Comparison of ENCODE assay signal across 8 cellular contexts in the genomic region with DNA sequence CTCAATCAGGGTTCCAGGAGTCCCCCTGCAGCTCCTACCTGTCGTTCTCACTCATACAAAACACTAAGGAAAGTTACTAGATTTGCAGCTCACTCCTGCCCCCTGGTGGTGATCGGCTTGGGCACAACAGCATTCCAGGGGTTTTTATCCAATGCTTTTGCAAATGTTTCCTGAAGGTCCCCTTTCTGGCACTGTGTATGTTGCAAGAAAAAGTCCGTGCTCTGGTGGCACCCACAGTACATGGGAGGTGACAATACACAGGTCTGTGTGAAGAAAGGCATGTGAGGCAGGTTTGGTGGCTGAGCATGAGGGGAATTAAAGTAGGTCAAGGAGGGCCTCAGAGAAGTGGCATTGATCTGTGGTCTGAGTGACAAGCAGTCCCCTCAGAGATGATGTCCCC. TPM values are rescaled to one million over a fixed set of nuclear protein-coding genes. Genes with fewer than 3 reads are reported as not detected.
A peak's percentile ranks its signal among the peaks of the same experiment; 100 is the strongest.
DNase-seq lines count a peak whose midpoint lies in the region; ATAC-seq and TF ChIP-seq lines count a peak whose summit lies in the region.

No MANE protein-coding gene starts in this region.

- H3K36me3 Mint-ChIP-seq in HFFc6 (ENCODE audit: low read depth) (peaks cover 11% of the 10 kb centered on the region), memory B cell (peaks cover 12% of the 10 kb centered on the region)
- H3K36me3 Mint-ChIP-seq in activated CD4-positive, alpha-beta memory T cell treated with anti-CD3 and anti-CD28 coated beads for 36 hours = peaks cover 10% of the 10 kb centered on the region

- H3K27ac Mint-ChIP-seq in HFFc6 (no peak overlapping the region; the same call in 1 of the 2 replicates), memory B cell (peak overlapping the region; percentile 50)
- H3K27ac Mint-ChIP-seq in activated CD4-positive, alpha-beta memory T cell treated with anti-CD3 and anti-CD28 coated beads for 36 hours = no peak overlapping the region

- no peaks in the 10 kb centered on the region for H3K9me3 Mint-ChIP-seq in HFFc6
- H3K9me3 Mint-ChIP-seq in activated CD4-positive, alpha-beta memory T cell treated with anti-CD3 and anti-CD28 coated beads for 36 hours = no peaks in the 10 kb centered on the region
- no peaks in the 10 kb centered on the region for H3K9me3 Mint-ChIP-seq in memory B cell

- H3K27me3 ChIP-seq in BJ (ENCODE audit: control insufficient read depth, insufficient read depth, low read length) = no peaks in the 10 kb centered on the region

- peak; percentile 66 for ATAC-seq in memory B cell (ENCODE audit: low read depth)
- no peak for ATAC-seq in GM21529 (IDR thresholded peaks at IDR 0.05; ENCODE audit: unreplicated experiment)

- H3K4me3 ChIP-seq in BJ (ENCODE audit: low read depth, low read length) = no peak overlapping the region

- POLR2A ChIA-PET in BJ (lab: Charles Lee) = interaction anchor here (1.0 kb wide), 1 partner anchor 119 kb away, joined by 5 read pairs; no protein-coding TSS in a partner anchor
- POLR2A ChIA-PET in activated CD4-positive, alpha-beta memory T cell treated with anti-CD3 and anti-CD28 coated beads for 36 hours (lab: Charles Lee) = interaction anchor here (0.9 to 2.8 kb wide), 5 partner anchors 8 to 135 kb away, joined by 3 to 13 read pairs (median 7); partner anchors contain the start of gene TYK2

- H3K36me3 ChIP-seq in BJ (ENCODE audit: control insufficient read depth, insufficient read depth, low read length) = peaks cover 18% of the 10 kb centered on the region

- DNase-seq in BJ (ENCODE audit: low read depth) (no peak), HFFc6 (peak; percentile 69), NCI-H82 (lab: John Stamatoyannopoulos, UW) (peak; percentile 87), memory B cell (ENCODE audit: low spot score in 2 of 2) (peak; percentile 82 to 88)
- DNase-seq in activated CD4-positive, alpha-beta memory T cell treated with anti-CD3 and anti-CD28 coated beads for 36 hours = peak; percentile 89
- peak; percentile 85 for DNase-seq in effector CD8-positive, alpha-beta T cell (lab: John Stamatoyannopoulos, UW)
- DNase-seq in stimulated activated CD8-positive, alpha-beta memory T cell treated with anti-CD3 and anti-CD28 coated beads, Interleukin-2, amount 100 ng/mL, for 48 hours (ENCODE audit: low read depth in 2 of 2) = peak; percentile 69 to 72

- H3K4me3 Mint-ChIP-seq in HFFc6 = no peak overlapping the region; the same call in 1 of the 2 replicates
- H3K4me3 Mint-ChIP-seq in activated CD4-positive, alpha-beta memory T cell treated with anti-CD3 and anti-CD28 coated beads for 36 hours = no peak overlapping the region
- H3K4me3 Mint-ChIP-seq in memory B cell = no peak overlapping the region

- intact Hi-C loops in activated CD4-positive, alpha-beta memory T cell treated with anti-CD3 and anti-CD28 coated beads for 36 hours (cut with micrococcal nuclease) = loop anchor here (1.0 to 5.0 kb wide), 3 partner anchors 120 to 457 kb away; no protein-coding TSS in a partner anchor

- no peaks in the 10 kb centered on the region; the same call in 1 of the 2 replicates for H3K27me3 Mint-ChIP-seq in HFFc6 (ENCODE audit: insufficient read depth)
- no peaks in the 10 kb centered on the region for H3K27me3 Mint-ChIP-seq in activated CD4-positive, alpha-beta memory T cell treated with anti-CD3 and anti-CD28 coated beads for 36 hours
- H3K27me3 Mint-ChIP-seq in memory B cell = no peaks in the 10 kb centered on the region

- TF ChIP-seq CTCF in BJ (IDR thresholded peaks at IDR 0.05; ENCODE audit: insufficient read depth, low read depth, low read length) (peak; percentile 93), HFFc6 (IDR thresholded peaks at IDR 0.05) (peak; percentile 99)

- H3K4me1 Mint-ChIP-seq in HFFc6 (ENCODE audit: low read depth) = no peaks in the 10 kb centered on the region
- peaks cover 7% of the 10 kb centered on the region for H3K4me1 Mint-ChIP-seq in activated CD4-positive, alpha-beta memory T cell treated with anti-CD3 and anti-CD28 coated beads for 36 hours (ENCODE audit: low read depth)
- peaks cover 9% of the 10 kb centered on the region for H3K4me1 Mint-ChIP-seq in memory B cell

- CTCF ChIA-PET in BJ (lab: Yijun Ruan, JAX) = interaction anchor here (0.6 to 11.7 kb wide), 27 partner anchors 9 to 458 kb away, joined by 3 to 228 read pairs (median 5); partner anchors contain the start of genes CDC37, ICAM1, ICAM5 and MRPL4
- CTCF ChIA-PET in activated CD4-positive, alpha-beta memory T cell treated with anti-CD3 and anti-CD28 coated beads for 36 hours (lab: Charles Lee) = interaction anchor here (0.6 to 4.8 kb wide), 58 partner anchors 9 to 531 kb away, joined by 3 to 212 read pairs (median 4); partner anchors contain the start of genes CDC37, DNM2, FDX2 and ICAM1

RNA-seq across cellular contexts. Expression of gene TYK2, which starts 8.6 kb away (rescaled TPM):
- 31.7 and 40.9 TPM in 2 replicates for polyA plus RNA-seq in BJ (2011; rRNA removed)
- polyA minus RNA-seq in BJ (2011; rRNA and poly(A)+ RNA removed) = 30.4 and 33.3 TPM in 2 replicates
- total RNA-seq in HFFc6 (2021; fragmentation: NEBNext Ultra II Directional; extraction: Animal tissue kit (Norgen Biotek cat#: 25700)) = 10 to 100 TPM; 67.9 to 82.3 (median 78.5) TPM
- total RNA-seq in activated CD4-positive, alpha-beta memory T cell treated with anti-CD3 and anti-CD28 coated beads for 36 hours = 100 to 1,000 TPM; 168 to 186 TPM

RNA-seq across cellular contexts. Expression of gene CDC37, which starts 14.4 kb away (rescaled TPM):
- 361 and 429 TPM in 2 replicates for polyA plus RNA-seq in BJ (2011; rRNA removed)
- polyA minus RNA-seq in BJ (2011; rRNA and poly(A)+ RNA removed) = 100 and 134 TPM in 2 replicates
- total RNA-seq in HFFc6 (2021; fragmentation: NEBNext Ultra II Directional; extraction: Animal tissue kit (Norgen Biotek cat#: 25700)) = 100 to 1,000 TPM; 222 to 280 (median 250) TPM
- 100 to 1,000 TPM; 189 to 207 TPM for total RNA-seq in activated CD4-positive, alpha-beta memory T cell treated with anti-CD3 and anti-CD28 coated beads for 36 hours

RNA-seq across cellular contexts. Expression of gene PDE4A, which starts 31.4 kb away (rescaled TPM):
- 3.4 and 4.2 TPM in 2 replicates for polyA plus RNA-seq in BJ (2011; rRNA removed)
- 11.1 and 15.9 TPM in 2 replicates for polyA minus RNA-seq in BJ (2011; rRNA and poly(A)+ RNA removed)
- total RNA-seq in HFFc6 (2021; fragmentation: NEBNext Ultra II Directional; extraction: Animal tissue kit (Norgen Biotek cat#: 25700)) = 10 to 100 TPM; 10.1 to 18.9 (median 10.8) TPM
- total RNA-seq in activated CD4-positive, alpha-beta memory T cell treated with anti-CD3 and anti-CD28 coated beads for 36 hours = 10 to 100 TPM; 15.7 to 17.5 TPM

RNA-seq across cellular contexts. Expression of gene ICAM3, which starts 49.5 kb away (rescaled TPM):
- polyA plus RNA-seq in BJ (2011; rRNA removed) = 11.7 and 17.3 TPM in 2 replicates
- 5.6 and 9.8 TPM in 2 replicates for polyA minus RNA-seq in BJ (2011; rRNA and poly(A)+ RNA removed)
- total RNA-seq in HFFc6 (2021; fragmentation: NEBNext Ultra II Directional; extraction: Animal tissue kit (Norgen Biotek cat#: 25700)) = 10 to 100 TPM; 14.7 to 17.7 (median 16.8) TPM
- total RNA-seq in activated CD4-positive, alpha-beta memory T cell treated with anti-CD3 and anti-CD28 coated beads for 36 hours = 100 to 1,000 TPM; 125 to 132 TPM

RNA-seq across cellular contexts. Expression of gene RAVER1, which starts 55.6 kb away (rescaled TPM):
- polyA plus RNA-seq in BJ (2011; rRNA removed) = 2.5 and 5.1 TPM in 2 replicates
- polyA minus RNA-seq in BJ (2011; rRNA and poly(A)+ RNA removed) = 2.5 and 4.9 TPM in 2 replicates
- total RNA-seq in HFFc6 (2021; fragmentation: NEBNext Ultra II Directional; extraction: Animal tissue kit (Norgen Biotek cat#: 25700)) = 10 to 100 TPM; 52.1 to 58.3 (median 55.6) TPM
- total RNA-seq in activated CD4-positive, alpha-beta memory T cell treated with anti-CD3 and anti-CD28 coated beads for 36 hours = 10 to 100 TPM; 81.5 to 85.0 TPM
